ENCODE assay signal across 1 cellular context in genomic region chr2:55051026-55051866, GRCh38.
TF ChIP-seq lines count a peak whose summit lies in the region.

No MANE protein-coding gene starts in this region.

TF ChIP-seq in SK-N-SH, 30 proteins besides CTCF, POLR2A, EP300 and RAD21 (continued from another document):
- peak; percentile 71 for TF ChIP-seq REST (IDR thresholded peaks at IDR 0.05; ENCODE audit: low read depth, low read length)
- no peak for TF ChIP-seq GABPA (IDR thresholded peaks at IDR 0.05; ENCODE audit: low read depth)
- peak; percentile 84 for TF ChIP-seq MAX (IDR thresholded peaks at IDR 0.05; ENCODE audit: low read depth)
- TF ChIP-seq USF1 (IDR thresholded peaks at IDR 0.05; ENCODE audit: borderline replicate concordance, low read depth), result no peak; the same call in 1 of the 2 replicates
- TF ChIP-seq RFX5 (IDR thresholded peaks at IDR 0.05; ENCODE audit: low read length), result no peak
- TF ChIP-seq CHD2 (IDR thresholded peaks at IDR 0.05; ENCODE audit: low read length, partially characterized antibody), result no peak
- TF ChIP-seq, protein P1, sequence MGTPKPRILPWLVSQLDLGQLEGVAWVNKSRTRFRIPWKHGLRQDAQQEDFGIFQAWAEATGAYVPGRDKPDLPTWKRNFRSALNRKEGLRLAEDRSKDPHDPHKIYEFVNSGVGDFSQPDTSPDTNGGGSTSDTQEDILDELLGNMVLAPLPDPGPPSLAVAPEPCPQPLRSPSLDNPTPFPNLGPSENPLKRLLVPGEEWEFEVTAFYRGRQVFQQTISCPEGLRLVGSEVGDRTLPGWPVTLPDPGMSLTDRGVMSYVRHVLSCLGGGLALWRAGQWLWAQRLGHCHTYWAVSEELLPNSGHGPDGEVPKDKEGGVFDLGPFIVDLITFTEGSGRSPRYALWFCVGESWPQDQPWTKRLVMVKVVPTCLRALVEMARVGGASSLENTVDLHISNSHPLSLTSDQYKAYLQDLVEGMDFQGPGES (IDR thresholded peaks at IDR 0.05; ENCODE audit: low read depth, low read length), result no peak
- TF ChIP-seq PBX3 (IDR thresholded peaks at IDR 0.05), result peak; percentile 79
- TF ChIP-seq SMC3 (IDR thresholded peaks at IDR 0.05; ENCODE audit: low read depth, low read length), result no peak
- no peak for TF ChIP-seq USF2 (IDR thresholded peaks at IDR 0.05; ENCODE audit: borderline replicate concordance, low read depth, low read length)
- peak; percentile 74; the same call in 1 of the 2 replicates for TF ChIP-seq TAF1 (IDR thresholded peaks at IDR 0.05; ENCODE audit: borderline replicate concordance, low read depth, low read length)
- peak; percentile 88 for TF ChIP-seq RXRA (IDR thresholded peaks at IDR 0.05; ENCODE audit: borderline replicate concordance, low read depth)
- TF ChIP-seq ELF1 (IDR thresholded peaks at IDR 0.05), result peak; percentile 64; the same call in 1 of the 2 replicates
- no peak for TF ChIP-seq NRF1 (IDR thresholded peaks at IDR 0.05; ENCODE audit: low read depth, low read length)
